In genomic region chr2:119402645-119403560, GRCh38 we compare ENCODE assay signal across 15 cellular contexts. TPM values are rescaled to one million over a fixed set of nuclear protein-coding genes. Genes with fewer than 3 reads are reported as not detected.
DNase-seq lines count a peak whose midpoint lies in the region; ATAC-seq and TF ChIP-seq lines count a peak whose summit lies in the region.
"Had no signal": no experiment of that assay in that cellular context is flagged by ENCODE, and none has a peak within 500 bp of the region (broad histone marks: within the 10 kb centered on the region; RNA-seq: fewer than 3 reads in every experiment).

No MANE protein-coding gene starts in this region.

- TF ChIP-seq CTCF in prostate gland (IDR thresholded peaks at IDR 0.05), result no peak

- DNase-seq in LoVo (ENCODE audit: low spot score) (peak; percentile 31), SKM-1 (lab: John Stamatoyannopoulos, UW; ENCODE audit: unreplicated experiment) (peak; percentile 44), left ventricle myocardium superior (peak; percentile 43), prostate gland (ENCODE audit: low spot score) (peak; percentile 22), MG63 (no peak), Karpas-422 (no peak), T-cell (no peak)
- DNase-seq: amygdala, esophagus squamous epithelium, NCI-H1417 treated with DMSO at 0.1 percent for 48 hours, NCI-H510A treated with DMSO at 0.1 percent for 48 hours, sigmoid colon had no signal

- H3K36me3 ChIP-seq in prostate gland, result no peaks in the 10 kb centered on the region
- no peaks in the 10 kb centered on the region for H3K36me3 ChIP-seq in MG63
- H3K36me3 ChIP-seq in Karpas-422 (ENCODE audit: insufficient read depth, low read length), result no peaks in the 10 kb centered on the region
- H3K36me3 ChIP-seq: esophagus squamous epithelium, sigmoid colon had no signal

- H3K9me3 ChIP-seq in prostate gland (no peaks in the 10 kb centered on the region), MG63 (no peaks in the 10 kb centered on the region), Karpas-422 (ENCODE audit: low read length) (no peaks in the 10 kb centered on the region)
- H3K9me3 ChIP-seq: esophagus squamous epithelium, sigmoid colon had no signal

- H3K27ac Mint-ChIP-seq in T-cell, result no peak overlapping the region
- H3K27ac Mint-ChIP-seq: stimulated activated naive CD8-positive, alpha-beta T cell treated with anti-CD3 and anti-CD28 coated beads, Interleukin-15, Interleukin-2, amounts not matched to agents 100 ng/mL and 50 ng/mL, for 24 hours had no signal

- H2AFZ ChIP-seq in Karpas-422 (ENCODE audit: low read length), result no peak overlapping the region

- H3K36me3 Mint-ChIP-seq in T-cell, result no peaks in the 10 kb centered on the region

- H3K27me3 ChIP-seq in prostate gland (replicated peaks; ENCODE audit: insufficient read depth), result no peaks in the 10 kb centered on the region
- no peaks in the 10 kb centered on the region for H3K27me3 ChIP-seq in MG63
- no peaks in the 10 kb centered on the region for H3K27me3 ChIP-seq in Karpas-422 (ENCODE audit: low read length)
- H3K27me3 ChIP-seq: esophagus squamous epithelium, sigmoid colon had no signal

- no peaks in the 10 kb centered on the region for H3K9me2 ChIP-seq in Karpas-422 (replicated peaks; ENCODE audit: insufficient read depth, low read length)

- TF ChIP-seq POLR2A in prostate gland (IDR thresholded peaks at IDR 0.05), result no peak

- H3K4me2 ChIP-seq in Karpas-422 (ENCODE audit: low read depth, low read length, poor library complexity, severe bottlenecking), result no peak overlapping the region

- ATAC-seq in left ventricle myocardium superior (peak; percentile 92), T-cell (replicated peaks in 1 of 4) (no peak)
- ATAC-seq: activated CD4-positive, CD25-positive, alpha-beta regulatory T cell treated with anti-CD3 and anti-CD28 coated beads, Interleukin-2, amount 50 U/mL, for 24 hours had no signal

- H3K27ac ChIP-seq in prostate gland (no peak overlapping the region), Karpas-422 (ENCODE audit: low read length) (no peak overlapping the region)
- H3K27ac ChIP-seq: esophagus squamous epithelium, sigmoid colon, SK-N-MC had no signal

- 59% methylated on average over 10 of the region's 10 CpGs for WGBS in prostate gland

- H3K4me3 Mint-ChIP-seq in T-cell, result no peak overlapping the region
- H3K4me3 Mint-ChIP-seq: stimulated activated naive CD8-positive, alpha-beta T cell treated with anti-CD3 and anti-CD28 coated beads, Interleukin-15, Interleukin-2, amounts not matched to agents 100 ng/mL and 50 ng/mL, for 24 hours had no signal

- H3K4me3 ChIP-seq in prostate gland (no peak overlapping the region), MG63 (no peak overlapping the region), Karpas-422 (ENCODE audit: low read length) (no peak overlapping the region)
- H3K4me3 ChIP-seq: esophagus squamous epithelium, sigmoid colon, SK-N-MC had no signal

- no peaks in the 10 kb centered on the region for H4K20me1 ChIP-seq in Karpas-422 (ENCODE audit: insufficient read depth, low read depth, low read length)

- no peaks in the 10 kb centered on the region for H3K9me3 Mint-ChIP-seq in T-cell
- H3K9me3 Mint-ChIP-seq: stimulated activated naive CD8-positive, alpha-beta T cell treated with anti-CD3 and anti-CD28 coated beads, Interleukin-15, Interleukin-2, amounts not matched to agents 100 ng/mL and 50 ng/mL, for 24 hours had no signal

- POLR2A ChIA-PET in T-cell (lab: Charles Lee), result no interaction called here

- CTCF ChIA-PET in T-cell (lab: Charles Lee), result interaction anchor here in 1 of 2 donors (0.5 kb wide), 1 partner anchor 1278 kb away, joined by 5 read pairs; no protein-coding TSS in a partner anchor

- H3K9ac ChIP-seq in Karpas-422 (ENCODE audit: low read length), result no peak overlapping the region

- intact Hi-C loops in left ventricle myocardium superior (cut with micrococcal nuclease), result loop anchor here (10.0 kb wide), 1 partner anchor 262 kb away; no protein-coding TSS in a partner anchor
- intact Hi-C loops in prostate gland (cut with DNase I), result no loop called here

- H3K4me1 ChIP-seq in prostate gland (replicated peaks) (no peaks in the 10 kb centered on the region), Karpas-422 (ENCODE audit: low read length) (no peaks in the 10 kb centered on the region)
- H3K4me1 ChIP-seq: sigmoid colon had no signal

- no peaks in the 10 kb centered on the region for H3K79me2 ChIP-seq in Karpas-422 (ENCODE audit: low read length)

- peaks cover 3 to 20% of the 10 kb centered on the region in 2 donors for H3K27me3 Mint-ChIP-seq in T-cell

- H3K4me1 Mint-ChIP-seq in T-cell, result no peaks in the 10 kb centered on the region

RNA-seq across cellular contexts. Expression of gene TMEM37, which starts 28.8 kb away (rescaled TPM):
- total RNA-seq in left ventricle myocardium superior, result 2.9 TPM
- total RNA-seq in prostate gland, result 1 to 10 TPM; 1.7 to 6.8 TPM
- total RNA-seq in MG63 (2014; rRNA removed; shearing (Covaris generic); ENCODE audit: low replicate concordance), result 0.56 TPM in 1 of 2 replicates, not detected in the other
- not detected in 2 replicates for total RNA-seq in Karpas-422 (2014; rRNA removed; shearing (Covaris generic); ENCODE audit: low replicate concordance)
- under 1 TPM in 2 of 5 donors, not detected in 3; 0.44 to 0.60 TPM for total RNA-seq in T-cell

RNA-seq across cellular contexts. Expression of gene DBI, which starts 36.1 kb away (rescaled TPM):
- total RNA-seq in left ventricle myocardium superior (315 TPM), prostate gland (100 to 1,000 TPM; 145 to 324 TPM), T-cell (10 to 100 TPM; 33.4 to 55.5 (median 44.3) TPM)
- total RNA-seq in MG63 (2014; rRNA removed; shearing (Covaris generic); ENCODE audit: low replicate concordance), result 68.1 and 102 TPM in 2 replicates
- total RNA-seq in Karpas-422 (2014; rRNA removed; shearing (Covaris generic); ENCODE audit: low replicate concordance), result 70.9 and 109 TPM in 2 replicates

RNA-seq across cellular contexts. Expression of gene C2orf76, which starts 36.3 kb away (rescaled TPM):
- total RNA-seq in left ventricle myocardium superior (6.5 TPM), prostate gland (10 to 100 TPM; 15.8 to 16.2 TPM), T-cell (1 to 10 TPM; 5.2 to 9.0 (median 7.4) TPM)
- total RNA-seq in MG63 (2014; rRNA removed; shearing (Covaris generic); ENCODE audit: low replicate concordance), result 16.5 and 34.8 TPM in 2 replicates
- total RNA-seq in Karpas-422 (2014; rRNA removed; shearing (Covaris generic); ENCODE audit: low replicate concordance), result 6.6 TPM in 2 replicates

Comparison
In these comparisons a context has a peak if more than half of its experiments do, and no peak if none do; other contexts are left out.
1. DNase-seq: peak in LoVo (single experiment), SKM-1 (single experiment), left ventricle myocardium superior (single experiment) and prostate gland (single experiment); none in MG63 (single experiment), Karpas-422 (single experiment) and T-cell (0 of 34).